In the genomic region with DNA sequence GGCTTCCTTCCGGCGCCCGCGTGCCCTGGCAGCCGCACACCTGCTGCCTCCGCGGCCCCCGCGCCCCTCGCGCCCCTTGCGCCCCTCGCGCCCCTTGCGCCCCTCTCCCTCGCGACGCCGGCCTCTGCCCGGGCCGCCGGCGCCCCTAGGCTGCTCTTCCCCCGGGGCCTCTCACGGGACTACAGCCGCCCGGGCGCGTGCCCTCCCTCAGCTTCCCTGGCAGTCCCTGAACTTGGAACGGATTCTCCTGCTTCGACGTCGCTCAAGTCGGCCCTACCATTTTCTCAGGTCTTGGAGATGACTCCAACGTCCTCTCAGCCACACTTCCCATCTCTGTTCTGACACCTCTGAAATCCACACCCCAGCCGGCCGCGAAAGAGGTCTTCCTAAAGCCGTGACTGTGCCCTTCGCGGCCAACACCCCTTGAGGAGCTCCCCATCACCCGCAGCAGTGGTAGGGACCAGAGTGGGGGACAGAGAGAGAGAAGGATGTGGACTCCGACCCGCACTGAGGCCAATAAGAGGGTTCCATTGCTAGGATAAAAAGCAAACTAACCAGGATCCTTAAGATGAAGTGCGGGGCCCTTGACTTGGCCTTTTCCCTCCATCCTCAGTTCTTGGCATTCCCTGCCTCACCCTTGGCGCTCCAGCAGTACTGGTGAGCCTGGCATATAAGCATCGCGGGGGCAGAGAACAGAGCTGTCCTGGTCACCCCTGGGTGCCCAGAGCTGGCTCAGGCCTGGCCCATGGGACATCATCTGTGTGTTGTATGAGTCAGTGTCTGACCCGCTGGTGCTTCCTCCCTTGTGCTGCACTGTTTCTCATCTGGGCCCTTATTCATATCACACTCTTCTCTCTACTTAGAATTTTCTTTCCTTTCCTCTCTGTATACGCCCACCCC, we compare ENCODE assay signal across 8 cellular contexts. TPM values are rescaled to one million over a fixed set of nuclear protein-coding genes. Genes with fewer than 3 reads are reported as not detected.
DNase-seq lines count a peak whose midpoint lies in the region; ATAC-seq and TF ChIP-seq lines count a peak whose summit lies in the region.

No MANE protein-coding gene starts in this region.

- DNase-seq in breast epithelium (ENCODE audit: low spot score in 2 of 2) (no peak), mesothelial cell of epicardium (ENCODE audit: low spot score in 2 of 2, unreplicated experiment in 2 of 2) (no peak), GM19238 (ENCODE audit: insufficient read length, low spot score) (no peak), posterior vena cava (ENCODE audit: low spot score) (no peak)
- DNase-seq in stimulated activated CD4-positive, alpha-beta T cell treated with anti-CD3 and anti-CD28 coated beads, Interleukin-15, amount 100 ng/mL, for 24 hours, result no peak

- H3K9me3 Mint-ChIP-seq in IgD-negative memory B cell, result no peaks in the 10 kb centered on the region
- H3K9me3 Mint-ChIP-seq in mesothelial cell of epicardium, result no peaks in the 10 kb centered on the region

- H3K4me3 Mint-ChIP-seq in IgD-negative memory B cell, result peak overlapping the region; percentile 84 to 94 (median 93)
- peak overlapping the region; percentile 71 for H3K4me3 Mint-ChIP-seq in mesothelial cell of epicardium

- TF ChIP-seq CTCF in DOHH2 (IDR thresholded peaks at IDR 0.05; ENCODE audit: low read depth, low read length, poor library complexity, severe bottlenecking) (no peak), breast epithelium (IDR thresholded peaks at IDR 0.05) (no peak), mesothelial cell of epicardium (IDR thresholded peaks at IDR 0.05; ENCODE audit: unreplicated experiment) (no peak)

- no peaks in the 10 kb centered on the region for H3F3A ChIP-seq in DOHH2 (ENCODE audit: control insufficient read depth, insufficient read depth)

- no peaks in the 10 kb centered on the region for H3K9me3 ChIP-seq in DOHH2 (ENCODE audit: control insufficient read depth, insufficient read depth, low read length)
- no peaks in the 10 kb centered on the region for H3K9me3 ChIP-seq in breast epithelium

- no peaks in the 10 kb centered on the region for H3K79me2 ChIP-seq in DOHH2 (ENCODE audit: control insufficient read depth, low read length)

- H3K4me3 ChIP-seq in DOHH2 (ENCODE audit: low read length) (peak overlapping the region; percentile 76), breast epithelium (peak overlapping the region; percentile 76 to 79 (median 76))

- peaks cover 27 to 30% (median 27%) of the 10 kb centered on the region in 3 donors for H3K4me1 Mint-ChIP-seq in IgD-negative memory B cell
- H3K4me1 Mint-ChIP-seq in mesothelial cell of epicardium, result peaks cover 10% of the 10 kb centered on the region

- H3K4me2 ChIP-seq in DOHH2 (ENCODE audit: low read length), result peak overlapping the region; percentile 95

- no peaks in the 10 kb centered on the region for H3K27me3 Mint-ChIP-seq in IgD-negative memory B cell
- peaks cover 5% of the 10 kb centered on the region for H3K27me3 Mint-ChIP-seq in mesothelial cell of epicardium (ENCODE audit: low read depth)

- H3K9me2 ChIP-seq in DOHH2 (replicated peaks; ENCODE audit: control insufficient read depth, low read length), result no peaks in the 10 kb centered on the region

- H3K36me3 Mint-ChIP-seq in IgD-negative memory B cell (no peaks in the 10 kb centered on the region), mesothelial cell of epicardium (peaks cover 3% of the 10 kb centered on the region)

- peak overlapping the region; percentile 82 to 93 (median 92) for H3K27ac Mint-ChIP-seq in IgD-negative memory B cell
- H3K27ac Mint-ChIP-seq in mesothelial cell of epicardium, result peak overlapping the region; percentile 73

- no peak for ATAC-seq in esophagus mucosa

- H3K36me3 ChIP-seq in DOHH2 (ENCODE audit: control insufficient read depth, low read length), result no peaks in the 10 kb centered on the region
- no peaks in the 10 kb centered on the region for H3K36me3 ChIP-seq in breast epithelium

- no peak for TF ChIP-seq POLR2A in breast epithelium (IDR thresholded peaks at IDR 0.05)

- H3K27ac ChIP-seq in DOHH2 (ENCODE audit: low read depth, low read length), result no peak overlapping the region
- H3K27ac ChIP-seq in breast epithelium, result peak overlapping the region; percentile 25 to 64

- intact Hi-C loops in breast epithelium (cut with DNase I; ENCODE audit: low total_unique reads) (loop anchor here (10.0 kb wide), 1 partner anchor 189 kb away; no protein-coding TSS in a partner anchor), posterior vena cava (cut with DNase I) (no loop called here)

- H3K4me1 ChIP-seq in DOHH2 (ENCODE audit: control insufficient read depth, low read length) (peaks cover 26% of the 10 kb centered on the region), breast epithelium (no peaks in the 10 kb centered on the region)

- no peaks in the 10 kb centered on the region for H4K20me1 ChIP-seq in DOHH2 (ENCODE audit: control insufficient read depth, insufficient read depth, low read depth, low read length)

- H3K27me3 ChIP-seq in DOHH2 (ENCODE audit: control insufficient read depth, low read length) (peaks cover 34% of the 10 kb centered on the region), breast epithelium (no peaks in the 10 kb centered on the region)

RNA-seq across cellular contexts. Expression of gene GARNL3, which starts 38.6 kb away (rescaled TPM):
- polyA plus RNA-seq in IgD-negative memory B cell, result 1.3 TPM
- total RNA-seq in breast epithelium (10 to 100 TPM; 13.4 to 44.8 (median 26.2) TPM), mesothelial cell of epicardium (51.1 to 51.5 TPM (median 51.1 TPM) in 3 replicates), esophagus mucosa (3.1 TPM), posterior vena cava (10 to 100 TPM; 38.5 to 40.4 TPM)
